ENCODE assay signal across 21 cellular contexts in genomic region chr3:61577760-61578159, GRCh38. TPM values are rescaled to one million over a fixed set of nuclear protein-coding genes. Genes with fewer than 3 reads are reported as not detected.
"Had no signal": no experiment of that assay in that cellular context is flagged by ENCODE, and none has a peak within 500 bp of the region (broad histone marks: within the 10 kb centered on the region; RNA-seq: fewer than 3 reads in every experiment).

No MANE protein-coding gene starts in this region.

- DNase-seq: dermis blood vessel endothelial cell; effector memory CD4-positive, alpha-beta T cell; left cardiac atrium; left lung; mesenchymal stem cell; midbrain; naive thymus-derived CD4-positive, alpha-beta T cell; spleen; stimulated activated CD4-positive, alpha-beta T cell treated with anti-CD3 and anti-CD28 coated beads, Interleukin-4, amount 100 ng/mL, for 4 hours; stimulated activated naive CD8-positive, alpha-beta T cell treated with anti-CD3 and anti-CD28 coated beads, Interleukin-15, Interleukin-2, amounts not matched to agents 100 U/mL and 50 U/mL, for 24 hours; substantia nigra; testis; upper lobe of left lung had no signal

- H3K9me3 ChIP-seq: left lung, prostate gland, right atrium auricular region, spleen, testis, upper lobe of left lung had no signal

- H3K4me3 Mint-ChIP-seq: naive thymus-derived CD4-positive, alpha-beta T cell; nephron; neural progenitor cell; stimulated activated memory B cell treated with anti-CD40 and anti-IgM and Interleukin-4, amounts not matched to agents 10 μg/mL and 1 μg/mL and 100 μg/mL, for 72 hours had no signal

- H3K4me3 ChIP-seq: coronary artery, left lung, neural progenitor cell, prostate gland, right atrium auricular region, skin epidermis, spleen, testis, tibial nerve, upper lobe of left lung had no signal

- H2AFZ ChIP-seq: neural progenitor cell had no signal

- H3K27ac ChIP-seq: left lung, neural progenitor cell, prostate gland, skin epidermis, spleen, testis, tibial nerve, upper lobe of left lung had no signal

- H3K27me3 ChIP-seq: left lung, neural progenitor cell, right atrium auricular region, spleen, testis, tibial nerve, upper lobe of left lung had no signal

- H3K9me3 Mint-ChIP-seq: nephron; stimulated activated memory B cell treated with anti-CD40 and anti-IgM and Interleukin-4, amounts not matched to agents 10 μg/mL and 1 μg/mL and 100 μg/mL, for 72 hours had no signal

- H3K27ac Mint-ChIP-seq: naive thymus-derived CD4-positive, alpha-beta T cell; nephron; neural progenitor cell; stimulated activated memory B cell treated with anti-CD40 and anti-IgM and Interleukin-4, amounts not matched to agents 10 μg/mL and 1 μg/mL and 100 μg/mL, for 72 hours had no signal

- ATAC-seq: left cardiac atrium; left lung; naive thymus-derived CD4-positive, alpha-beta T cell; stimulated activated memory B cell treated with anti-CD40 and anti-IgM and Interleukin-4, amounts not matched to agents 10 μg/mL and 1 μg/mL and 100 μg/mL, for 72 hours; stimulated activated naive CD8-positive, alpha-beta T cell treated with anti-CD3 and anti-CD28 coated beads, Interleukin-15, Interleukin-2, amounts not matched to agents 100 U/mL and 50 U/mL, for 24 hours had no signal

- H3K4me1 ChIP-seq: spleen, testis had no signal

- H3K4me1 Mint-ChIP-seq: naive thymus-derived CD4-positive, alpha-beta T cell; stimulated activated memory B cell treated with anti-CD40 and anti-IgM and Interleukin-4, amounts not matched to agents 10 μg/mL and 1 μg/mL and 100 μg/mL, for 72 hours had no signal

- H3K27me3 Mint-ChIP-seq: stimulated activated memory B cell treated with anti-CD40 and anti-IgM and Interleukin-4, amounts not matched to agents 10 μg/mL and 1 μg/mL and 100 μg/mL, for 72 hours had no signal

- H3K36me3 Mint-ChIP-seq: naive thymus-derived CD4-positive, alpha-beta T cell; stimulated activated memory B cell treated with anti-CD40 and anti-IgM and Interleukin-4, amounts not matched to agents 10 μg/mL and 1 μg/mL and 100 μg/mL, for 72 hours had no signal

- H3K36me3 ChIP-seq: left lung, neural progenitor cell, prostate gland, right atrium auricular region, spleen, tibial nerve, upper lobe of left lung had no signal

- H3K9ac ChIP-seq: neural progenitor cell had no signal

RNA-seq across cellular contexts. Expression of gene PTPRG, which starts 16.4 kb away (rescaled TPM):
- polyA plus RNA-seq: naive thymus-derived CD4-positive, alpha-beta T cell had no signal
